In the genomic region with DNA sequence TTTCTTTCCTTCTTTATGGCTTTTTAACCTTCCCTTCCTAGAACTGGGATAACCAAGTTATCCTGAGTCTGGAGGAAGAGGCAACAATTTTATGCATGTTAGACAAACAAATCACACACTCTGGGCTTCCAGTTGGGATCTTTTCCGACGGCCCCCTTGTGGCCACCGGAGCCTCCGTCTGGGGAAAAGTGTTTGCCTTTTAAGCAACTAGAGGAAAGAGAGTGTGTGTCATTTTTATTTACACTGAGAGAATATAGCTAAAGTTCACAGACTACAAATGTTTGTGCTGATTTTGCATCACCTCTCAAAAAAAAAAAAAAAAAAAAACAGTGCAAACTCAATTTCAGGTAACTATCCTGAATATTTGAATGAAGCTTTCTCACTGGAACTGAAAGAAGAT, we compare ENCODE assay signal across 18 cellular contexts.
"Had no signal": no experiment of that assay in that cellular context is flagged by ENCODE, and none has a peak within 500 bp of the region (broad histone marks: within the 10 kb centered on the region; RNA-seq: fewer than 3 reads in every experiment).

No MANE protein-coding gene starts in this region.

- H3K79me2 ChIP-seq: parathyroid adenoma had no signal

- H2AFZ ChIP-seq: parathyroid adenoma had no signal

- DNase-seq: activated B cell treated with CpG ODN at 0.5 μM for 24 hours; activated CD4-positive, alpha-beta T cell treated with anti-CD3 and anti-CD28 coated beads for 48 hours; activated CD8-positive, alpha-beta memory T cell treated with anti-CD3 and anti-CD28 coated beads, Interleukin-2, amount 50 U/mL, for 4 hours; activated CD8-positive, alpha-beta T cell treated with anti-CD3 and anti-CD28 coated beads for 36 hours; activated gamma-delta T cell treated with Interleukin-2 at 50 U/mL for 16 hours; activated naive CD8-positive, alpha-beta T cell treated with anti-CD3 and anti-CD28 coated beads for 36 hours; cortex of kidney; effector CD4-positive, alpha-beta T cell; erythroblast; gastrocnemius medialis; heart right ventricle; stimulated activated CD4-positive, alpha-beta T cell treated with anti-CD3 and anti-CD28 coated beads, Interleukin-12 subunit alpha, Interleukin-12 subunit beta, amount 100 ng/mL, for 4 hours; stimulated activated CD4-positive, alpha-beta T cell treated with anti-CD3 and anti-CD28 coated beads, Interleukin-2, amount 100 ng/mL, for 24 hours; stomach; T-helper 17 cell had no signal

- H3K4me3 ChIP-seq: gastrocnemius medialis, heart right ventricle, lung, stomach had no signal

- H3K27ac ChIP-seq: gastrocnemius medialis, heart right ventricle, parathyroid adenoma, stomach had no signal

- ATAC-seq: activated CD8-positive, alpha-beta T cell treated with anti-CD3 and anti-CD28 coated beads for 36 hours; gastrocnemius medialis; heart right ventricle; T-helper 17 cell had no signal

- H3K9me3 Mint-ChIP-seq: activated B cell treated with CpG ODN at 0.5 μM for 24 hours; activated CD8-positive, alpha-beta T cell treated with anti-CD3 and anti-CD28 coated beads for 36 hours; activated naive CD8-positive, alpha-beta T cell treated with anti-CD3 and anti-CD28 coated beads for 36 hours; mesothelial cell of epicardium had no signal

- H3K27me3 Mint-ChIP-seq: activated B cell treated with CpG ODN at 0.5 μM for 24 hours; activated CD8-positive, alpha-beta T cell treated with anti-CD3 and anti-CD28 coated beads for 36 hours; activated naive CD8-positive, alpha-beta T cell treated with anti-CD3 and anti-CD28 coated beads for 36 hours; T-helper 17 cell had no signal

- H3K4me1 ChIP-seq: gastrocnemius medialis, parathyroid adenoma had no signal

- H3K27me3 ChIP-seq: gastrocnemius medialis, heart right ventricle, stomach had no signal

- H3K4me3 Mint-ChIP-seq: activated B cell treated with CpG ODN at 0.5 μM for 24 hours; activated CD8-positive, alpha-beta T cell treated with anti-CD3 and anti-CD28 coated beads for 36 hours; activated naive CD8-positive, alpha-beta T cell treated with anti-CD3 and anti-CD28 coated beads for 36 hours; mesothelial cell of epicardium; T-helper 17 cell had no signal

- H3K9ac ChIP-seq: parathyroid adenoma had no signal

- H3K9me3 ChIP-seq: gastrocnemius medialis, heart right ventricle, stomach had no signal

- H3K27ac Mint-ChIP-seq: activated B cell treated with CpG ODN at 0.5 μM for 24 hours; activated CD8-positive, alpha-beta T cell treated with anti-CD3 and anti-CD28 coated beads for 36 hours; activated naive CD8-positive, alpha-beta T cell treated with anti-CD3 and anti-CD28 coated beads for 36 hours; T-helper 17 cell had no signal

- H3K4me1 Mint-ChIP-seq: T-helper 17 cell had no signal
